Comparison of ENCODE assay signal across 8 cellular contexts in genomic region chr19:11694533-11695439, GRCh38. TPM values are rescaled to one million over a fixed set of nuclear protein-coding genes. Genes with fewer than 3 reads are reported as not detected.
DNase-seq lines count a peak whose midpoint lies in the region.

No MANE protein-coding gene starts in this region.

- H3K4me3 ChIP-seq in esophagus (ENCODE audit: low read depth in 1 of 2, low read length in 2 of 2), result peak overlapping the region; percentile 59 to 86
- peak overlapping the region; percentile 90 for H3K4me3 ChIP-seq in mucosa of stomach (ENCODE audit: low read length)

- H3K9ac ChIP-seq in mucosa of stomach (ENCODE audit: low read length), result peak overlapping the region; percentile 82

- H3K4me1 ChIP-seq in esophagus (ENCODE audit: control insufficient read depth in 2 of 2, insufficient read depth in 2 of 2, low read length in 1 of 2) (no peaks in the 10 kb centered on the region), mucosa of stomach (ENCODE audit: control insufficient read depth, insufficient read depth, low read length) (peaks cover 5% of the 10 kb centered on the region)

- 5% methylated on average over 44 to 61 of the region's 61 CpGs for WGBS in esophagus, 2 donors

- H3K27me3 ChIP-seq in esophagus (ENCODE audit: control insufficient read depth in 1 of 2, insufficient read depth in 2 of 2, low read length in 2 of 2), result no peaks in the 10 kb centered on the region
- no peaks in the 10 kb centered on the region for H3K27me3 ChIP-seq in mucosa of stomach (ENCODE audit: control insufficient read depth, insufficient read depth, low read length)

- DNase-seq in AG08396 (ENCODE audit: low spot score) (peak; percentile 97), GM19238 (ENCODE audit: insufficient read length, low spot score) (peak; percentile 69), HT1080 (ENCODE audit: low read depth) (peak; percentile 63), OCI-M1 (lab: John Stamatoyannopoulos, UW) (peak; percentile 100)
- peak; percentile 76 for DNase-seq in activated T-cell treated with anti-CD3 and anti-CD28 coated beads, Interleukin-2, amount 50 U/mL, for 1 hour
- peak; percentile 82 for DNase-seq in stimulated activated CD8-positive, alpha-beta memory T cell treated with anti-CD3 and anti-CD28 coated beads, Interleukin-4, amount 100 ng/mL, for 24 hours (ENCODE audit: low read depth)

- H3K36me3 ChIP-seq in esophagus (ENCODE audit: control insufficient read depth in 2 of 2, insufficient read depth in 2 of 2, low read length in 1 of 2) (no peaks in the 10 kb centered on the region), mucosa of stomach (ENCODE audit: control insufficient read depth, insufficient read depth, low read length) (no peaks in the 10 kb centered on the region)

- no peaks in the 10 kb centered on the region for H3K9me3 ChIP-seq in esophagus (ENCODE audit: control insufficient read depth in 2 of 2, insufficient read depth in 1 of 2, low read depth in 1 of 2, low read length in 1 of 2)
- H3K9me3 ChIP-seq in mucosa of stomach (ENCODE audit: control insufficient read depth, low read length), result no peaks in the 10 kb centered on the region

- peak overlapping the region; percentile 30 to 81 for H3K27ac ChIP-seq in esophagus (ENCODE audit: low read depth in 2 of 2, low read length in 1 of 2)

RNA-seq across cellular contexts. Expression of gene ZNF823, which starts 44.0 kb away (rescaled TPM):
- 2.7 and 4.1 TPM in 2 replicates for total RNA-seq in HT1080 (2014; rRNA removed; shearing (Covaris generic))
- 1.6 and 2.0 TPM in 2 replicates for polyA plus RNA-seq in HT1080 (2015; cell fraction: cytosol; rRNA removed)
- 3.3 and 3.5 TPM in 2 replicates for polyA plus RNA-seq in HT1080 (2015; cell fraction: nucleus; rRNA removed)
- polyA plus RNA-seq in esophagus, result 1 to 10 TPM; 6.6 to 9.5 TPM

Comparison
In these comparisons a context has a peak if more than half of its experiments do, and no peak if none do; other contexts are left out.
1. Peak in every context shown above with its lines: DNase-seq, H3K4me3 ChIP-seq and H3K27ac ChIP-seq.